In genomic region chr20:37234254-37234581, GRCh38 we compare ENCODE assay signal across 18 cellular contexts.
DNase-seq lines count a peak whose midpoint lies in the region; ATAC-seq and TF ChIP-seq lines count a peak whose summit lies in the region.
"Had no signal": no experiment of that assay in that cellular context is flagged by ENCODE, and none has a peak within 500 bp of the region (broad histone marks: within the 10 kb centered on the region; RNA-seq: fewer than 3 reads in every experiment).

No MANE protein-coding gene starts in this region.

- ATAC-seq in SK-N-SH treated with all-trans-retinoic acid at 6 μM for 48 hours, result peak; percentile 36; the same call in 1 of the 3 replicates
- ATAC-seq in effector memory CD8-positive, alpha-beta T cell (replicated peaks), result no peak
- ATAC-seq: GM12878 had no signal

- H3K27me3 Mint-ChIP-seq in nephron (ENCODE audit: low read depth), result no peaks in the 10 kb centered on the region
- H3K27me3 Mint-ChIP-seq in effector memory CD8-positive, alpha-beta T cell, result no peaks in the 10 kb centered on the region

- no peaks in the 10 kb centered on the region for H3K9me3 Mint-ChIP-seq in nephron
- no peaks in the 10 kb centered on the region for H3K9me3 Mint-ChIP-seq in effector memory CD8-positive, alpha-beta T cell
- H3K9me3 Mint-ChIP-seq: CD14-positive monocyte had no signal

- in situ Hi-C loops in GM13977 (cut with MboI; ENCODE audit: low pct_unique_long_range_greater_than_20kb, low sequenced_read_pairs, unreplicated experiment), result no loop called here

- H3K4me3 Mint-ChIP-seq in nephron, result no peak overlapping the region
- H3K4me3 Mint-ChIP-seq in effector memory CD8-positive, alpha-beta T cell, result no peak overlapping the region
- H3K4me3 Mint-ChIP-seq: CD14-positive monocyte had no signal

- peak overlapping the region in 2 of 3 experiments; percentile 6 to 11 for H3K27ac Mint-ChIP-seq in nephron
- no peak overlapping the region for H3K27ac Mint-ChIP-seq in effector memory CD8-positive, alpha-beta T cell

- H3K4me1 Mint-ChIP-seq in nephron, result peaks cover 72% of the 10 kb centered on the region
- H3K4me1 Mint-ChIP-seq in effector memory CD8-positive, alpha-beta T cell (ENCODE audit: low read depth in 2 of 2), result no peaks in the 10 kb centered on the region
- H3K4me1 Mint-ChIP-seq: CD14-positive monocyte had no signal

- TF ChIP-seq CTCF in nephron (IDR thresholded peaks at IDR 0.05; ENCODE audit: unreplicated experiment in 3 of 3) (no peak), GM13977 (IDR thresholded peaks at IDR 0.05; ENCODE audit: extremely low read depth, insufficient read depth, missing control alignments) (no peak)

- DNase-seq in NCI-H146 treated with DMSO at 0.1 percent for 48 hours (lab: John Stamatoyannopoulos, UW; ENCODE audit: unreplicated experiment), result peak; percentile 99
- DNase-seq in NCI-H146 (lab: John Stamatoyannopoulos, UW), result no peak
- DNase-seq in GM13977 (ENCODE audit: low spot score), result no peak
- DNase-seq in activated gamma-delta T cell treated with Interleukin-2 at 50 U/mL for 16 hours, result no peak
- DNase-seq in effector memory CD8-positive, alpha-beta T cell, result no peak
- DNase-seq in NCI-H510A (lab: John Stamatoyannopoulos, UW), result no peak
- DNase-seq: AML-193, GOT3, HCEC 1CT, IMR-90, PC-9, RPMI8226, SHP77 treated with DMSO at 0.1 percent for 48 hours, T-helper 1 cell had no signal

- H3K36me3 Mint-ChIP-seq in nephron (ENCODE audit: low read depth), result peaks cover 91% of the 10 kb centered on the region
- peaks cover 97% of the 10 kb centered on the region for H3K36me3 Mint-ChIP-seq in effector memory CD8-positive, alpha-beta T cell (ENCODE audit: insufficient read depth)

TF ChIP-seq in SK-N-SH treated with all-trans-retinoic acid at 6 μM for 48 hours, 23 proteins besides CTCF, POLR2A, EP300 and RAD21:
- TF ChIP-seq TCF4 (CRISPR knock-in tag; IDR thresholded peaks at IDR 0.05; ENCODE audit: borderline replicate concordance) (peak; percentile 74), PPARA (CRISPR knock-in tag; IDR thresholded peaks at IDR 0.05; ENCODE audit: borderline replicate concordance) (no peak), POU6F1 (CRISPR knock-in tag; IDR thresholded peaks at IDR 0.05; ENCODE audit: borderline replicate concordance, low read depth) (no peak), ZC3H10 (CRISPR knock-in tag; IDR thresholded peaks at IDR 0.05) (no peak), ZNF70 (CRISPR knock-in tag; IDR thresholded peaks at IDR 0.05) (peak; percentile 16; the same call in 1 of the 2 replicates), PATZ1 (CRISPR knock-in tag; IDR thresholded peaks at IDR 0.05; ENCODE audit: borderline replicate concordance) (no peak), CSRNP3 (CRISPR knock-in tag; IDR thresholded peaks at IDR 0.05) (peak; percentile 78), ARNTL (CRISPR knock-in tag; IDR thresholded peaks at IDR 0.05; ENCODE audit: borderline replicate concordance, low read depth) (no peak), ZNF8 (CRISPR knock-in tag; IDR thresholded peaks at IDR 0.05) (0 out of 2 replicates have a peak, but pooled peaks have one; percentile 7), BACH2 (CRISPR knock-in tag; IDR thresholded peaks at IDR 0.05; ENCODE audit: borderline replicate concordance) (no peak), TSHZ2 (CRISPR knock-in tag; IDR thresholded peaks at IDR 0.05) (peak; percentile 86)

Comparison
In these comparisons a context has a peak if more than half of its experiments do, and no peak if none do; other contexts are left out.
1. H3K27ac Mint-ChIP-seq: peak in nephron (2 of 3); none in effector memory CD8-positive, alpha-beta T cell (0 of 2).